Comparison of ENCODE assay signal across 26 cellular contexts in the genomic region with DNA sequence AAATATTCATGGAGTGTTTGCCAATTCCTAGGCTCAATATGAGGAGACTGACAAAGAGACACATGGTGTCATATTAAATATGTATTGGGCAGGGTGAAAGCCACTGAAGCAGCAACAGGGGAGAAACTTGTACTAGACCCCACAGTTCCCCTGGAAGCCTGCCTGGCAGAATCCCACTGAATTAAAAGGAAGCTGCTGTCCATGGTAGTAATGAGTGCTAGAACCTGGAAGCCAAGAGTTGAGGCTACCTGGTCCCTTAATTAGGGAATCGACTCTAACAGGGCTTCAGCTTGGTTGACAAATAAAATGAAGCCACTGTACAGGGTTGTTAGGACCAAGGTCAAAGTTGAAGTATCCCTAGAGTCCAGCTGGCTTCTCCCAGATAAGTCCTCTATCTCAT.
A peak's percentile ranks its signal among the peaks of the same experiment; 100 is the strongest.
DNase-seq lines count a peak whose midpoint lies in the region; TF ChIP-seq lines count a peak whose summit lies in the region.
"Had no signal": no experiment of that assay in that cellular context is flagged by ENCODE, and none has a peak within 500 bp of the region (broad histone marks: within the 10 kb centered on the region; RNA-seq: fewer than 3 reads in every experiment).

No MANE protein-coding gene starts in this region.

- TF ChIP-seq CTCF in osteocyte (IDR thresholded peaks at IDR 0.05), result no peak

- no peaks in the 10 kb centered on the region for H3K36me3 Mint-ChIP-seq in osteocyte (ENCODE audit: unreplicated experiment)
- H3K36me3 Mint-ChIP-seq: activated naive CD4-positive, alpha-beta T cell treated with anti-CD3 and anti-CD28 coated beads, Interleukin-2, amount 50 U/mL, for 72 hours; naive thymus-derived CD4-positive, alpha-beta T cell had no signal

- no peak overlapping the region for H3K27ac Mint-ChIP-seq in osteocyte (ENCODE audit: unreplicated experiment)
- H3K27ac Mint-ChIP-seq: activated CD8-positive, alpha-beta T cell treated with anti-CD3 and anti-CD28 coated beads, Interleukin-2, amount 10 ng/mL, durations not matched to agents 7 days and 5 days; activated naive CD4-positive, alpha-beta T cell treated with anti-CD3 and anti-CD28 coated beads, Interleukin-2, amount 50 U/mL, for 72 hours; activated T-helper 2 cell treated with anti-CD3 and anti-CD28 coated beads, Interferon-gamma antibody, Interleukin-2, Interleukin-4, amounts not matched to agents 10 μg/mL and 5 μg/mL and 100 μg/mL, durations not matched to agents 14 hours and 24 hours and 36 hours; dendritic cell treated with granulocyte-macrophage colony-stimulating factor and Interleukin-4, amounts not matched to agents 40 ng/mL and 50 ng/mL, for 4 days; naive thymus-derived CD4-positive, alpha-beta T cell; T-helper 1 cell treated with Interleukin-12 subunit alpha and Interleukin-12 subunit beta and Interleukin-4 antibody, amounts not matched to agents 30 μg/mL and 1 μg/mL, for 36 hours had no signal

- H3K27me3 Mint-ChIP-seq in osteocyte (ENCODE audit: unreplicated experiment), result no peaks in the 10 kb centered on the region
- H3K27me3 Mint-ChIP-seq: central memory CD8-positive, alpha-beta T cell; dendritic cell treated with granulocyte-macrophage colony-stimulating factor and Interleukin-4, amounts not matched to agents 40 ng/mL and 50 ng/mL, for 4 days had no signal

- H3K9me3 Mint-ChIP-seq in osteocyte (ENCODE audit: unreplicated experiment), result no peaks in the 10 kb centered on the region
- H3K9me3 Mint-ChIP-seq: activated naive CD4-positive, alpha-beta T cell treated with anti-CD3 and anti-CD28 coated beads, Interleukin-2, amount 50 U/mL, for 72 hours; activated T-helper 2 cell treated with anti-CD3 and anti-CD28 coated beads, Interferon-gamma antibody, Interleukin-2, Interleukin-4, amounts not matched to agents 10 μg/mL and 5 μg/mL and 100 μg/mL, durations not matched to agents 14 hours and 24 hours and 36 hours; central memory CD8-positive, alpha-beta T cell; dendritic cell treated with granulocyte-macrophage colony-stimulating factor and Interleukin-4, amounts not matched to agents 40 ng/mL and 50 ng/mL, for 4 days; naive thymus-derived CD4-positive, alpha-beta T cell; T-helper 1 cell treated with Interleukin-12 subunit alpha and Interleukin-12 subunit beta and Interleukin-4 antibody, amounts not matched to agents 30 μg/mL and 1 μg/mL, for 36 hours had no signal

- peak overlapping the region; percentile 28 for H3K27ac ChIP-seq in caudate nucleus (ENCODE audit: low read depth, low read length)
- H3K27ac ChIP-seq: gastrocnemius medialis, left lung, testis had no signal

- H3K4me3 Mint-ChIP-seq in osteocyte (ENCODE audit: unreplicated experiment), result no peak overlapping the region
- H3K4me3 Mint-ChIP-seq: activated CD8-positive, alpha-beta T cell treated with anti-CD3 and anti-CD28 coated beads, Interleukin-2, amount 10 ng/mL, durations not matched to agents 7 days and 5 days; central memory CD8-positive, alpha-beta T cell; dendritic cell treated with granulocyte-macrophage colony-stimulating factor and Interleukin-4, amounts not matched to agents 40 ng/mL and 50 ng/mL, for 4 days; naive thymus-derived CD4-positive, alpha-beta T cell; T-helper 1 cell treated with Interleukin-12 subunit alpha and Interleukin-12 subunit beta and Interleukin-4 antibody, amounts not matched to agents 30 μg/mL and 1 μg/mL, for 36 hours had no signal

- DNase-seq in DMS53 (lab: John Stamatoyannopoulos, UW) (peak; percentile 53), DMS53 treated with DMSO at 0.1 percent for 48 hours (lab: John Stamatoyannopoulos, UW; ENCODE audit: unreplicated experiment) (no peak), NCI-H446 (lab: John Stamatoyannopoulos, UW) (peak; percentile 39 to 66), caudate nucleus (lab: John Stamatoyannopoulos, UW) (no peak), myocyte (ENCODE audit: low read depth) (peak; percentile 29), osteocyte (ENCODE audit: extremely low spot score, unreplicated experiment) (no peak), SK-N-DZ (ENCODE audit: low spot score) (no peak)
- DNase-seq in activated CD4-positive, alpha-beta T cell treated with anti-CD3 and anti-CD28 coated beads, Interleukin-2, amount 50 U/mL, for 48 hours, result no peak
- DNase-seq: 8988T; activated CD8-positive, alpha-beta T cell treated with anti-CD3 and anti-CD28 coated beads, Interleukin-2, amount 10 ng/mL, durations not matched to agents 7 days and 5 days; anterior cingulate cortex; gastrocnemius medialis; GOT3; left lung; naive thymus-derived CD4-positive, alpha-beta T cell; NCI-H2107; NCI-H526 treated with DMSO at 0.1 percent for 48 hours; occipital lobe; RPMI8226; stimulated activated naive CD8-positive, alpha-beta T cell treated with anti-CD3 and anti-CD28 coated beads, Interleukin-15, Interleukin-2, amounts not matched to agents 100 U/mL and 50 U/mL, for 24 hours; testis had no signal

- no peaks in the 10 kb centered on the region for H3K4me1 Mint-ChIP-seq in osteocyte (ENCODE audit: unreplicated experiment)
- H3K4me1 Mint-ChIP-seq: central memory CD8-positive, alpha-beta T cell; naive thymus-derived CD4-positive, alpha-beta T cell had no signal

Comparison
In these comparisons a context has a peak if more than half of its experiments do, and no peak if none do; other contexts are left out.
1. DNase-seq: peak in DMS53 (single experiment), NCI-H446 (2 of 2) and myocyte (single experiment); none in DMS53 treated with DMSO at 0.1 percent for 48 hours (single experiment), caudate nucleus (0 of 61), activated CD4-positive, alpha-beta T cell treated with anti-CD3 and anti-CD28 coated beads, Interleukin-2, amount 50 U/mL, for 48 hours (0 of 2), osteocyte (single experiment) and SK-N-DZ (single experiment).